In the genomic region with DNA sequence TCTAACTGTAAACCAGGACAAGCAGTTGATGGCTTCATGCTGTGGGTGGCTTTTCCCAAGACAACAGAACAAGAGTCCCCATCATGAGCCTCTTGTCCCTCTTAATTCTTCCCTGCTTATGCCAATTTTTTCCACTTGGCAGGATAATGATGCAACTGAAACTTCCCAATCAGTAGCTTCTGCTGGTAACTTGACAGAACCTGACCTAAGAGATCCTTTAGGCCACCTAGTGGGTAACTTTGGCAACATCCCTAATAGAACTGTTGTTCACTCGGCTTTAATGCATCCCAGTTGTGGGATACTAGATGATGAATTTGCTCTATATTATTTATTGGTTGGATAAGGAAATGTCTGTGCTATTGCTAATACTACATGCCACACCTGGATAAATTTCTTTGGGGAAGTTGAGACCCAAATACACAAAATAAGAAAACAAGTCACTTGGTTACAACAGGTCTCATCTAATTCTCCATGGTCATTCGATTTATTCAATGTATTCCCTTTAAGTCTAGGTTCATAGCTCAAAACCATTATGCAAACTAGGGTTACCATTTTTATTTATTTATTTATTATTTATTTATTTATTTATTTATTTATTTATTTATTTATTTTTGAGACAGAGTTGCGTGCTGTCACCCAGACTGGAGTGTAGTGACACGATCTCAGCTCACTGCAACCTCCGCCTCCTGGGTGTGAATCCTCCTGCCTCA, we compare ENCODE assay signal across 1 cellular context.
TF ChIP-seq lines count a peak whose summit lies in the region.

No MANE protein-coding gene starts in this region.

TF ChIP-seq in HEK293, 187 proteins besides CTCF, POLR2A, EP300 and RAD21 (continued from another document and continues in another):
- TF ChIP-seq, protein P1, sequence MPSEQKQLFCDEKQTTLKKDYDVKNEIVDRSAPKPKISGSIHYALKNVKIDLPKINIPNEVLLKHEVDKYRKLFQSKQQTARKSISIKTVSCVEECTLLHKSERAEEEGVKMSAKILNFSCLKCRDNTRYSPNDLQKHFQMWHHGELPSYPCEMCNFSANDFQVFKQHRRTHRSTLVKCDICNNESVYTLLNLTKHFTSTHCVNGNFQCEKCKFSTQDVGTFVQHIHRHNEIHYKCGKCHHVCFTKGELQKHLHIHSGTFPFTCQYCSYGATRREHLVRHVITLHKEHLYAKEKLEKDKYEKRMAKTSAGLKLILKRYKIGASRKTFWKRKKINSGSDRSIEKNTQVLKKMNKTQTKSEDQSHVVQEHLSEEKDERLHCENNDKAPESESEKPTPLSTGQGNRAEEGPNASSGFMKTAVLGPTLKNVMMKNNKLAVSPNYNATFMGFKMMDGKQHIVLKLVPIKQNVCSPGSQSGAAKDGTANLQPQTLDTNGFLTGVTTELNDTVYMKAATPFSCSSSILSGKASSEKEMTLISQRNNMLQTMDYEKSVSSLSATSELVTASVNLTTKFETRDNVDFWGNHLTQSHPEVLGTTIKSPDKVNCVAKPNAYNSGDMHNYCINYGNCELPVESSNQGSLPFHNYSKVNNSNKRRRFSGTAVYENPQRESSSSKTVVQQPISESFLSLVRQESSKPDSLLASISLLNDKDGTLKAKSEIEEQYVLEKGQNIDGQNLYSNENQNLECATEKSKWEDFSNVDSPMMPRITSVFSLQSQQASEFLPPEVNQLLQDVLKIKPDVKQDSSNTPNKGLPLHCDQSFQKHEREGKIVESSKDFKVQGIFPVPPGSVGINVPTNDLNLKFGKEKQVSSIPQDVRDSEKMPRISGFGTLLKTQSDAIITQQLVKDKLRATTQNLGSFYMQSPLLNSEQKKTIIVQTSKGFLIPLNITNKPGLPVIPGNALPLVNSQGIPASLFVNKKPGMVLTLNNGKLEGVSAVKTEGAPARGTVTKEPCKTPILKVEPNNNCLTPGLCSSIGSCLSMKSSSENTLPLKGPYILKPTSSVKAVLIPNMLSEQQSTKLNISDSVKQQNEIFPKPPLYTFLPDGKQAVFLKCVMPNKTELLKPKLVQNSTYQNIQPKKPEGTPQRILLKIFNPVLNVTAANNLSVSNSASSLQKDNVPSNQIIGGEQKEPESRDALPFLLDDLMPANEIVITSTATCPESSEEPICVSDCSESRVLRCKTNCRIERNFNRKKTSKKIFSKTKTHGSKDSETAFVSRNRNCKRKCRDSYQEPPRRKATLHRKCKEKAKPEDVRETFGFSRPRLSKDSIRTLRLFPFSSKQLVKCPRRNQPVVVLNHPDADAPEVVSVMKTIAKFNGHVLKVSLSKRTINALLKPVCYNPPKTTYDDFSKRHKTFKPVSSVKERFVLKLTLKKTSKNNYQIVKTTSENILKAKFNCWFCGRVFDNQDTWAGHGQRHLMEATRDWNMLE (tag by site-specific recombination; conservative IDR thresholded peaks at IDR 0.05; ENCODE audit: low read depth): peak; percentile 98
- TF ChIP-seq ZFP37 (tag by site-specific recombination; IDR thresholded peaks at IDR 0.05) (peak; percentile 63; the same call in 1 of the 2 replicates), SETDB1 (IDR thresholded peaks at IDR 0.05; ENCODE audit: insufficient read length, low read length) (no peak), ZNF211 (tag by site-specific recombination; IDR thresholded peaks at IDR 0.05; ENCODE audit: low read depth) (no peak), ZNF341 (tag by site-specific recombination; IDR thresholded peaks at IDR 0.05; ENCODE audit: low read depth) (peak; percentile 48), ZIC2 (tag by site-specific recombination; IDR thresholded peaks at IDR 0.05) (no peak), ZFP69B (tag by site-specific recombination; IDR thresholded peaks at IDR 0.05) (no peak), ZNF585B (tag by site-specific recombination; IDR thresholded peaks at IDR 0.05) (no peak), ZNF561 (tag by site-specific recombination; IDR thresholded peaks at IDR 0.05; ENCODE audit: borderline replicate concordance) (no peak), ZNF514 (tag by site-specific recombination; IDR thresholded peaks at IDR 0.05) (no peak), ZNF132 (tag by site-specific recombination; IDR thresholded peaks at IDR 0.05; ENCODE audit: borderline replicate concordance) (no peak), ZFHX2 (tag by site-specific recombination; conservative IDR thresholded peaks at IDR 0.05) (no peak), ZNF830 (tag by site-specific recombination; IDR thresholded peaks at IDR 0.05; ENCODE audit: low read depth) (no peak), ZNF157 (tag by site-specific recombination; IDR thresholded peaks at IDR 0.05) (no peak), ZFP41 (tag by site-specific recombination; IDR thresholded peaks at IDR 0.05; ENCODE audit: borderline replicate concordance) (no peak), REPIN1 (tag by site-specific recombination; IDR thresholded peaks at IDR 0.05; ENCODE audit: low read depth) (no peak), ZNF121 (tag by site-specific recombination; IDR thresholded peaks at IDR 0.05) (peak; percentile 51; the same call in 1 of the 2 replicates), ZNF266 (tag by site-specific recombination; IDR thresholded peaks at IDR 0.05; ENCODE audit: low read depth) (peak; percentile 93), ZNF169 (tag by site-specific recombination; IDR thresholded peaks at IDR 0.05) (no peak), ZNF114 (tag by site-specific recombination; IDR thresholded peaks at IDR 0.05) (no peak), GLIS2 (tag by site-specific recombination; IDR thresholded peaks at IDR 0.05) (no peak), ZNF19 (tag by site-specific recombination; IDR thresholded peaks at IDR 0.05; ENCODE audit: low read depth) (0 out of 2 replicates have a peak, but pooled peaks have one; percentile 68), ZBTB20 (tag by site-specific recombination; IDR thresholded peaks at IDR 0.05) (no peak), ZNF184 (tag by site-specific recombination; IDR thresholded peaks at IDR 0.05) (no peak), ZNF426 (tag by site-specific recombination; IDR thresholded peaks at IDR 0.05) (peak; percentile 98)
- TF ChIP-seq, protein P2, sequence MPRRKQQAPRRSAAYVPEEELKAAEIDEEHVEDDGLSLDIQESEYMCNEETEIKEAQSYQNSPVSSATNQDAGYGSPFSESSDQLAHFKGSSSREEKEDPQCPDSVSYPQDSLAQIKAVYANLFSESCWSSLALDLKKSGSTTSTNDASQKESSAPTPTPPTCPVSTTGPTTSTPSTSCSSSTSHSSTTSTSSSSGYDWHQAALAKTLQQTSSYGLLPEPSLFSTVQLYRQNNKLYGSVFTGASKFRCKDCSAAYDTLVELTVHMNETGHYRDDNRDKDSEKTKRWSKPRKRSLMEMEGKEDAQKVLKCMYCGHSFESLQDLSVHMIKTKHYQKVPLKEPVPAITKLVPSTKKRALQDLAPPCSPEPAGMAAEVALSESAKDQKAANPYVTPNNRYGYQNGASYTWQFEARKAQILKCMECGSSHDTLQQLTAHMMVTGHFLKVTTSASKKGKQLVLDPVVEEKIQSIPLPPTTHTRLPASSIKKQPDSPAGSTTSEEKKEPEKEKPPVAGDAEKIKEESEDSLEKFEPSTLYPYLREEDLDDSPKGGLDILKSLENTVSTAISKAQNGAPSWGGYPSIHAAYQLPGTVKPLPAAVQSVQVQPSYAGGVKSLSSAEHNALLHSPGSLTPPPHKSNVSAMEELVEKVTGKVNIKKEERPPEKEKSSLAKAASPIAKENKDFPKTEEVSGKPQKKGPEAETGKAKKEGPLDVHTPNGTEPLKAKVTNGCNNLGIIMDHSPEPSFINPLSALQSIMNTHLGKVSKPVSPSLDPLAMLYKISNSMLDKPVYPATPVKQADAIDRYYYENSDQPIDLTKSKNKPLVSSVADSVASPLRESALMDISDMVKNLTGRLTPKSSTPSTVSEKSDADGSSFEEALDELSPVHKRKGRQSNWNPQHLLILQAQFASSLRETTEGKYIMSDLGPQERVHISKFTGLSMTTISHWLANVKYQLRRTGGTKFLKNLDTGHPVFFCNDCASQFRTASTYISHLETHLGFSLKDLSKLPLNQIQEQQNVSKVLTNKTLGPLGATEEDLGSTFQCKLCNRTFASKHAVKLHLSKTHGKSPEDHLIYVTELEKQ (tag by site-specific recombination; IDR thresholded peaks at IDR 0.05; ENCODE audit: borderline replicate concordance): peak; percentile 27; the same call in 1 of the 2 replicates
- TF ChIP-seq, protein P3, sequence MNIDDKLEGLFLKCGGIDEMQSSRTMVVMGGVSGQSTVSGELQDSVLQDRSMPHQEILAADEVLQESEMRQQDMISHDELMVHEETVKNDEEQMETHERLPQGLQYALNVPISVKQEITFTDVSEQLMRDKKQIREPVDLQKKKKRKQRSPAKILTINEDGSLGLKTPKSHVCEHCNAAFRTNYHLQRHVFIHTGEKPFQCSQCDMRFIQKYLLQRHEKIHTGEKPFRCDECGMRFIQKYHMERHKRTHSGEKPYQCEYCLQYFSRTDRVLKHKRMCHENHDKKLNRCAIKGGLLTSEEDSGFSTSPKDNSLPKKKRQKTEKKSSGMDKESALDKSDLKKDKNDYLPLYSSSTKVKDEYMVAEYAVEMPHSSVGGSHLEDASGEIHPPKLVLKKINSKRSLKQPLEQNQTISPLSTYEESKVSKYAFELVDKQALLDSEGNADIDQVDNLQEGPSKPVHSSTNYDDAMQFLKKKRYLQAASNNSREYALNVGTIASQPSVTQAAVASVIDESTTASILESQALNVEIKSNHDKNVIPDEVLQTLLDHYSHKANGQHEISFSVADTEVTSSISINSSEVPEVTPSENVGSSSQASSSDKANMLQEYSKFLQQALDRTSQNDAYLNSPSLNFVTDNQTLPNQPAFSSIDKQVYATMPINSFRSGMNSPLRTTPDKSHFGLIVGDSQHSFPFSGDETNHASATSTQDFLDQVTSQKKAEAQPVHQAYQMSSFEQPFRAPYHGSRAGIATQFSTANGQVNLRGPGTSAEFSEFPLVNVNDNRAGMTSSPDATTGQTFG (tag by site-specific recombination; IDR thresholded peaks at IDR 0.05; ENCODE audit: borderline replicate concordance): no peak
- TF ChIP-seq, protein P4, sequence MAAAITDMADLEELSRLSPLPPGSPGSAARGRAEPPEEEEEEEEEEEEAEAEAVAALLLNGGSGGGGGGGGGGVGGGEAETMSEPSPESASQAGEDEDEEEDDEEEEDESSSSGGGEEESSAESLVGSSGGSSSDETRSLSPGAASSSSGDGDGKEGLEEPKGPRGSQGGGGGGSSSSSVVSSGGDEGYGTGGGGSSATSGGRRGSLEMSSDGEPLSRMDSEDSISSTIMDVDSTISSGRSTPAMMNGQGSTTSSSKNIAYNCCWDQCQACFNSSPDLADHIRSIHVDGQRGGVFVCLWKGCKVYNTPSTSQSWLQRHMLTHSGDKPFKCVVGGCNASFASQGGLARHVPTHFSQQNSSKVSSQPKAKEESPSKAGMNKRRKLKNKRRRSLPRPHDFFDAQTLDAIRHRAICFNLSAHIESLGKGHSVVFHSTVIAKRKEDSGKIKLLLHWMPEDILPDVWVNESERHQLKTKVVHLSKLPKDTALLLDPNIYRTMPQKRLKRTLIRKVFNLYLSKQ (tag by site-specific recombination; IDR thresholded peaks at IDR 0.05; ENCODE audit: borderline replicate concordance): peak; percentile 95; the same call in 1 of the 2 replicates
- TF ChIP-seq, protein P5, sequence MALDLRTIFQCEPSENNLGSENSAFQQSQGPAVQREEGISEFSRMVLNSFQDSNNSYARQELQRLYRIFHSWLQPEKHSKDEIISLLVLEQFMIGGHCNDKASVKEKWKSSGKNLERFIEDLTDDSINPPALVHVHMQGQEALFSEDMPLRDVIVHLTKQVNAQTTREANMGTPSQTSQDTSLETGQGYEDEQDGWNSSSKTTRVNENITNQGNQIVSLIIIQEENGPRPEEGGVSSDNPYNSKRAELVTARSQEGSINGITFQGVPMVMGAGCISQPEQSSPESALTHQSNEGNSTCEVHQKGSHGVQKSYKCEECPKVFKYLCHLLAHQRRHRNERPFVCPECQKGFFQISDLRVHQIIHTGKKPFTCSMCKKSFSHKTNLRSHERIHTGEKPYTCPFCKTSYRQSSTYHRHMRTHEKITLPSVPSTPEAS (tag by site-specific recombination; IDR thresholded peaks at IDR 0.05): no peak
- TF ChIP-seq, protein P6, sequence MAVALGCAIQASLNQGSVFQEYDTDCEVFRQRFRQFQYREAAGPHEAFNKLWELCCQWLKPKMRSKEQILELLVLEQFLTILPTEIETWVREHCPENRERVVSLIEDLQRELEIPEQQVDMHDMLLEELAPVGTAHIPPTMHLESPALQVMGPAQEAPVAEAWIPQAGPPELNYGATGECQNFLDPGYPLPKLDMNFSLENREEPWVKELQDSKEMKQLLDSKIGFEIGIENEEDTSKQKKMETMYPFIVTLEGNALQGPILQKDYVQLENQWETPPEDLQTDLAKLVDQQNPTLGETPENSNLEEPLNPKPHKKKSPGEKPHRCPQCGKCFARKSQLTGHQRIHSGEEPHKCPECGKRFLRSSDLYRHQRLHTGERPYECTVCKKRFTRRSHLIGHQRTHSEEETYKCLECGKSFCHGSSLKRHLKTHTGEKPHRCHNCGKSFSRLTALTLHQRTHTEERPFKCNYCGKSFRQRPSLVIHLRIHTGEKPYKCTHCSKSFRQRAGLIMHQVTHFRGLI (tag by site-specific recombination; IDR thresholded peaks at IDR 0.05): no peak
- TF ChIP-seq, protein P7, sequence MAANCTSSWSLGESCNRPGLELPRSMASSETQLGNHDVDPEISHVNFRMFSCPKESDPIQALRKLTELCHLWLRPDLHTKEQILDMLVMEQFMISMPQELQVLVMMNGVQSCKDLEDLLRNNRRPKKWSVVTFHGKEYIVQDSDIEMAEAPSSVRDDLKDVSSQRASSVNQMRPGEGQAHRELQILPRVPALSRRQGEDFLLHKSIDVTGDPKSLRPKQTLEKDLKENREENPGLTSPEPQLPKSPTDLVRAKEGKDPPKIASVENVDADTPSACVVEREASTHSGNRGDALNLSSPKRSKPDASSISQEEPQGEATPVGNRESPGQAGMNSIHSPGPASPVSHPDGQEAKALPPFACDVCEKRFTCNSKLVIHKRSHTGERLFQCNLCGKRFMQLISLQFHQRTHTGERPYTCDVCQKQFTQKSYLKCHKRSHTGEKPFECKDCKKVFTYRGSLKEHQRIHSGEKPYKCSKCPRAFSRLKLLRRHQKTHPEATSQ (tag by site-specific recombination; IDR thresholded peaks at IDR 0.05): no peak
- TF ChIP-seq, protein P8, sequence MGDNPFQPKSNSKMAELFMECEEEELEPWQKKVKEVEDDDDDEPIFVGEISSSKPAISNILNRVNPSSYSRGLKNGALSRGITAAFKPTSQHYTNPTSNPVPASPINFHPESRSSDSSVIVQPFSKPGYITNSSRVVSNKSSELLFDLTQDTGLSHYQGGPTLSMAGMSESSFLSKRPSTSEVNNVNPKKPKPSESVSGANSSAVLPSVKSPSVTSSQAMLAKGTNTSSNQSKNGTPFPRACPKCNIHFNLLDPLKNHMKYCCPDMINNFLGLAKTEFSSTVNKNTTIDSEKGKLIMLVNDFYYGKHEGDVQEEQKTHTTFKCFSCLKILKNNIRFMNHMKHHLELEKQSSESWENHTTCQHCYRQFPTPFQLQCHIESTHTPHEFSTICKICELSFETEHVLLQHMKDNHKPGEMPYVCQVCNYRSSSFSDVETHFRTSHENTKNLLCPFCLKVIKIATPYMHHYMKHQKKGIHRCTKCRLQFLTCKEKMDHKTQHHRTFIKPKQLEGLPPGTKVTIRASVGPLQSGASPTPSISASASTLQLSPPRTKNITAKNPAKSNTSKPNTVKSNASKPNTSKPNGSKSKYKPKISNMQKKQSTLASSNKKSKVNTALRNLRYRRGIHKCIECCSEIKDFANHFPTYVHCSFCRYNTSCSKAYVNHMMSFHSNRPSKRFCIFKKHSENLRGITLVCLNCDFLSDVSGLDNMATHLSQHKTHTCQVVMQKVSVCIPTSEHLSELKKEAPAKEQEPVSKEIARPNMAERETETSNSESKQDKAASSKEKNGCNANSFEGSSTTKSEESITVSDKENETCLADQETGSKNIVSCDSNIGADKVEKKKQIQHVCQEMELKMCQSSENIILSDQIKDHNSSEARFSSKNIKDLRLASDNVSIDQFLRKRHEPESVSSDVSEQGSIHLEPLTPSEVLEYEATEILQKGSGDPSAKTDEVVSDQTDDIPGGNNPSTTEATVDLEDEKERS (tag by site-specific recombination; IDR thresholded peaks at IDR 0.05): no peak
